In genomic region chr12:123633379-123634141, GRCh38 we compare ENCODE assay signal across 9 cellular contexts. TPM values are rescaled to one million over a fixed set of nuclear protein-coding genes. Genes with fewer than 3 reads are reported as not detected.
A peak's percentile ranks its signal among the peaks of the same experiment; 100 is the strongest.
DNase-seq lines count a peak whose midpoint lies in the region; ATAC-seq, FAIRE-seq and TF ChIP-seq lines count a peak whose summit lies in the region.
"Had no signal": no experiment of that assay in that cellular context is flagged by ENCODE, and none has a peak within 500 bp of the region (broad histone marks: within the 10 kb centered on the region; RNA-seq: fewer than 3 reads in every experiment).

Gene EIF2B1 (minus strand): TSS chr12:123633686. CDS start chr12:123633557, 129 bp downstream.
Gene GTF2H3 (plus strand): TSS chr12:123633829. CDS start chr12:123633860, 31 bp downstream.

- H3K9ac ChIP-seq in kidney (ENCODE audit: low read length in 2 of 2): peak within 1 kb of the TSS; percentile 89 to 99

- no peaks in the 10 kb centered on the region for H3K9me3 ChIP-seq in kidney (ENCODE audit: control insufficient read depth in 1 of 2, low read length in 2 of 2)

- TF ChIP-seq POLR2A in GM19099 (IDR thresholded peaks at IDR 0.05; ENCODE audit: extremely low read depth, insufficient read length, low read depth): peak; percentile 97

- no peak for FAIRE-seq in kidney (lab: Jason Lieb, UNC)
- FAIRE-seq: islet of Langerhans had no signal

- ATAC-seq in HG03432 (IDR thresholded peaks at IDR 0.05; ENCODE audit: unreplicated experiment): peak; percentile 96

- DNase-seq in AG20443 (ENCODE audit: low spot score) (peak; percentile 99), NCI-H510A (lab: John Stamatoyannopoulos, UW) (peak; percentile 96), cerebellum (ENCODE audit: low spot score) (peak; percentile 97), kidney (peak; percentile 98)
- peak; percentile 94 for DNase-seq in activated CD4-positive, alpha-beta T cell treated with anti-CD3 and anti-CD28 coated beads for 1 hour
- peak; percentile 98 for DNase-seq in stimulated activated CD4-positive, alpha-beta T cell treated with anti-CD3 and anti-CD28 coated beads, Interleukin-15, amount 100 ng/mL, for 24 hours

- intact Hi-C loops in kidney (cut with DNase I): no loop called here

- peak within 1 kb of the TSS; percentile 51 to 78 for H3K27ac ChIP-seq in kidney (ENCODE audit: low read depth in 2 of 2, low read length in 2 of 2)

- peaks cover 17 to 19% of the 10 kb centered on the region in 2 donors for H3K36me3 ChIP-seq in kidney (ENCODE audit: control insufficient read depth in 1 of 2, insufficient read depth in 2 of 2, low read length in 2 of 2)

- no peak for TF ChIP-seq CTCF in kidney (IDR thresholded peaks at IDR 0.05; ENCODE audit: borderline replicate concordance, extremely low read depth, insufficient read depth)

- H3K4me1 ChIP-seq in kidney (ENCODE audit: control insufficient read depth in 1 of 2, insufficient read depth in 1 of 2, low read depth in 1 of 2, low read length in 2 of 2): peaks cover 6 to 11% of the 10 kb centered on the region in 2 donors

- H3K4me3 ChIP-seq in kidney (ENCODE audit: low read length in 2 of 2): peak within 1 kb of the TSS; percentile 97 to 100

RNA-seq across cellular contexts. Expression of gene EIF2B1, which starts in this region (rescaled TPM):
- 27.5 TPM for total RNA-seq in cerebellum
- total RNA-seq in kidney: 48.0 TPM
- 25.0 TPM for polyA plus RNA-seq in kidney (ENCODE audit: insufficient read depth, low read depth, low replicate concordance)

RNA-seq across cellular contexts. Expression of gene GTF2H3, which starts in this region (rescaled TPM):
- 28.0 TPM for total RNA-seq in cerebellum
- total RNA-seq in kidney: 21.1 TPM
- polyA plus RNA-seq in kidney (ENCODE audit: insufficient read depth, low read depth, low replicate concordance): 7.7 TPM

Comparison
In these comparisons a context has a peak if more than half of its experiments do, and no peak if none do; other contexts are left out.
1. Peak in every context shown above with its lines: DNase-seq, ATAC-seq, H3K4me3 ChIP-seq and H3K27ac ChIP-seq.